ENCODE assay signal across 9 cellular contexts in genomic region chr2:108169982-108170625, GRCh38.
DNase-seq lines count a peak whose midpoint lies in the region; ATAC-seq and TF ChIP-seq lines count a peak whose summit lies in the region.
"Had no signal": no experiment of that assay in that cellular context is flagged by ENCODE, and none has a peak within 500 bp of the region (broad histone marks: within the 10 kb centered on the region; RNA-seq: fewer than 3 reads in every experiment).

No MANE protein-coding gene starts in this region.

- H3K9me3 ChIP-seq in Panc1 (ENCODE audit: control insufficient read depth, insufficient read depth, low read depth, low read length), result no peaks in the 10 kb centered on the region
- no peaks in the 10 kb centered on the region for H3K9me3 ChIP-seq in MG63
- H3K9me3 ChIP-seq: SJSA1 had no signal

- intact Hi-C loops in Panc1 (cut with micrococcal nuclease; ENCODE audit: unreplicated experiment) (no loop called here), natural killer cell (cut with micrococcal nuclease) (no loop called here)

- CTCF ChIA-PET in Panc1 (lab: Charles Lee), result interaction anchor here (0.7 kb wide), 2 partner anchors 13 to 14 kb away, joined by 3 read pairs; no protein-coding TSS in a partner anchor

- ATAC-seq in Panc1, result no peak
- no peak for ATAC-seq in GM19328 (IDR thresholded peaks at IDR 0.05; ENCODE audit: unreplicated experiment)
- no peak for ATAC-seq in HG02678 (IDR thresholded peaks at IDR 0.05; ENCODE audit: unreplicated experiment)
- ATAC-seq in natural killer cell, result no peak

- H3K4me3 Mint-ChIP-seq in natural killer cell, result no peak overlapping the region

- H3K9me3 Mint-ChIP-seq in natural killer cell, result no peaks in the 10 kb centered on the region

- H3K36me3 Mint-ChIP-seq in natural killer cell, result no peaks in the 10 kb centered on the region

- no peaks in the 10 kb centered on the region for H3K4me1 ChIP-seq in Panc1 (ENCODE audit: control insufficient read depth, insufficient read depth, low read length)
- H3K4me1 ChIP-seq: SJSA1 had no signal

- TF ChIP-seq CTCF in 22Rv1 (IDR thresholded peaks at IDR 0.05) (peak; percentile 70), GM10266 (IDR thresholded peaks at IDR 0.05; ENCODE audit: control insufficient read depth, insufficient read depth, low read depth, missing control alignments) (peak; percentile 38), Panc1 (IDR thresholded peaks at IDR 0.05) (peak; percentile 63), foreskin fibroblast (IDR thresholded peaks at IDR 0.05; ENCODE audit: low read depth, low read length) (peak; percentile 31), natural killer cell (IDR thresholded peaks at IDR 0.05) (no peak)

- no peaks in the 10 kb centered on the region for H3K36me3 ChIP-seq in Panc1 (ENCODE audit: control insufficient read depth, insufficient read depth, low read length)
- no peaks in the 10 kb centered on the region for H3K36me3 ChIP-seq in MG63
- H3K36me3 ChIP-seq: SJSA1 had no signal

- BruUV-seq in Panc1 (replicated peaks; lab: Mats Ljungman, UMichigan), result no TSS peak

- no peaks in the 10 kb centered on the region for H3K4me1 Mint-ChIP-seq in natural killer cell

- no peak overlapping the region for H3K4me3 ChIP-seq in Panc1 (ENCODE audit: low read depth in 2 of 2, low read length in 2 of 2)
- no peak overlapping the region for H3K4me3 ChIP-seq in foreskin fibroblast (ENCODE audit: low read depth in 1 of 2, low read length in 2 of 2)
- no peak overlapping the region for H3K4me3 ChIP-seq in MG63
- H3K4me3 ChIP-seq: SJSA1 had no signal

- no peak overlapping the region for H3K27ac Mint-ChIP-seq in natural killer cell

- DNase-seq in GM10266 (ENCODE audit: extremely low spot score) (peak; percentile 8), Panc1 (ENCODE audit: low read depth, low spot score) (no peak), foreskin fibroblast (peak in 1 of 2 donors; percentile 14), natural killer cell (no peak), MG63 (no peak)

- H3K27me3 ChIP-seq in Panc1 (ENCODE audit: control insufficient read depth, insufficient read depth, low read length) (no peaks in the 10 kb centered on the region), MG63 (no peaks in the 10 kb centered on the region; the same call in 1 of the 2 replicates)

- POLR2A ChIA-PET in Panc1 (lab: Charles Lee), result no interaction called here

- H3K27ac ChIP-seq in 22Rv1, result no peak overlapping the region
- H3K27ac ChIP-seq in Panc1 (ENCODE audit: low read length), result no peak overlapping the region
- H3K27ac ChIP-seq: SJSA1 had no signal

- peaks cover 0 to 4% of the 10 kb centered on the region in 2 donors for H3K27me3 Mint-ChIP-seq in natural killer cell (ENCODE audit: low read depth in 2 of 2)

- in situ Hi-C loops in Panc1 (cut with HindIII; ENCODE audit: low pct_unique_long_range_greater_than_20kb, low sequenced_read_pairs), result no loop called here
